7 cellular contexts compared by ENCODE assay signal in genomic region chrX:125475482-125475881, GRCh38.
"Had no signal": no experiment of that assay in that cellular context is flagged by ENCODE, and none has a peak within 500 bp of the region (broad histone marks: within the 10 kb centered on the region; RNA-seq: fewer than 3 reads in every experiment).

No MANE protein-coding gene starts in this region.

- H3K4me2 ChIP-seq: GM23338 had no signal

- H3K4me3 ChIP-seq: GM23338 had no signal

- ATAC-seq: GM23338 had no signal

- FAIRE-seq: H1, H54, HTR-8/SVneo had no signal

- DNase-seq: H9, HCEC 1CT, KG1 had no signal

- H2AFZ ChIP-seq: GM23338 had no signal
